8 cellular contexts compared by ENCODE assay signal in the genomic region with DNA sequence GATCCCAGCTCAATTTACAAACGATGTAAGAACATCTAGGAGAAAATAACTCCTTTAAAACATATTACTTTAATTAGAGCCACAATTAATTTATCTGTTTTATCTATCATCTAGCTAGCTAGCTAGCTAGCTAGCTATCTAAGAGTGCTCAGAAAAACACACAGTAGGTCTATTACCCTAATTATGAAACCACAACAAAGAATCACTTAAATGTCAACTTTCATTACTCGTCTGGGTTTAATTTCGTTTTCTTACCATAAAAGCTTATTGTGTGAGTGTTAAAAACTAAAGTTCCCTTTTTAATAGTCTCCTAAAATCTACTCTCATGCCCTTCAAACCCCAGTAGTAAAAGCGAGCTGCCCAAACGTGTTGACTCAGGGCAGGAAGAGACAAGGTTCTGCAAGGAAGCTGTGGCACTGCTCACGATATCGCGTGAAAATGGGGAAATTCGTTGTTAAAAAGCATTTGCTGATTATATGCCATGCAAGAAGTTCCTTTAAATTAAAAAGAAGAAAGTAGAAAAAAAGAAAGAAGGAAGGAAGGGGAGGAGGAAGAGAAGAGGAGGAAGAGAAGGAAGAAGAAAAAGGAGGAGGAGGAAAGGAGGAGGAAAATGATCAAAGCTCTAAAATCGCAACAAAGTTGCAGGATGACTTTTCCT. TPM values are rescaled to one million over a fixed set of nuclear protein-coding genes. Genes with fewer than 3 reads are reported as not detected.
A peak's percentile ranks its signal among the peaks of the same experiment; 100 is the strongest.
DNase-seq lines count a peak whose midpoint lies in the region; ATAC-seq, FAIRE-seq and TF ChIP-seq lines count a peak whose summit lies in the region.

No MANE protein-coding gene starts in this region.

- H3K4me3 ChIP-seq in A549, result peak overlapping the region; percentile 56; the same call in 2 of the 3 replicates
- H3K4me3 ChIP-seq in PC-3 (ENCODE audit: low read length), result peak overlapping the region; percentile 88
- peak overlapping the region; percentile 63 to 82 for H3K4me3 ChIP-seq in ascending aorta

- no peak for DNase-seq in A549 (ENCODE audit: low read depth in 1 of 2, low spot score in 1 of 2)
- DNase-seq in PC-3, result peak; percentile 41
- no peak for DNase-seq in ascending aorta (ENCODE audit: low spot score in 2 of 2)
- peak; percentile 38 for DNase-seq in iris pigment epithelial cell (ENCODE audit: low read depth)
- DNase-seq in stimulated activated CD4-positive, alpha-beta T cell treated with anti-CD3 and anti-CD28 coated beads, Interleukin-4, amount 100 ng/mL, for 24 hours, result peak; percentile 19
- DNase-seq in A172 (ENCODE audit: low spot score), result no peak
- no peak for DNase-seq in GM19238 (ENCODE audit: insufficient read length, low spot score)

- WGBS in A549 (ENCODE audit: missing lambda C conversion rate), result 24% methylated on average over 10 of the region's 10 CpGs

- BruUV-seq in PC-3 (replicated peaks; lab: Mats Ljungman, UMichigan), result TSS peak; percentile 30

- no peaks in the 10 kb centered on the region for H3K36me3 ChIP-seq in PC-3 (ENCODE audit: low read depth, low read length)
- H3K36me3 ChIP-seq in ascending aorta, result no peaks in the 10 kb centered on the region

- POLR2A ChIA-PET in A549 (lab: Yijun Ruan, JAX), result no interaction called here
- POLR2A ChIA-PET in PC-3 (lab: Charles Lee; ENCODE audit: unreplicated experiment), result no interaction called here

- TF ChIP-seq CTCF in A549 (IDR thresholded peaks at IDR 0.05) (no peak), PC-3 (conservative IDR thresholded peaks at IDR 0.05; ENCODE audit: low read depth, low read length) (no peak), ascending aorta (IDR thresholded peaks at IDR 0.05) (no peak)

- H2AFZ ChIP-seq in PC-3 (ENCODE audit: low read length), result peak overlapping the region; percentile 97

- H3K4me1 ChIP-seq in A549, result peaks cover 9% of the 10 kb centered on the region; the same call in 1 of the 3 replicates
- peaks cover 12% of the 10 kb centered on the region for H3K4me1 ChIP-seq in PC-3 (ENCODE audit: insufficient read depth, low read length)
- no peaks in the 10 kb centered on the region for H3K4me1 ChIP-seq in ascending aorta

- TF ChIP-seq EP300 in A549 (IDR thresholded peaks at IDR 0.05), result no peak

- no peaks in the 10 kb centered on the region; the same call in 1 of the 2 replicates for H3K79me2 ChIP-seq in PC-3 (ENCODE audit: low read length)

- H3K27me3 ChIP-seq in PC-3 (ENCODE audit: low read length) (no peaks in the 10 kb centered on the region), ascending aorta (no peaks in the 10 kb centered on the region)

- no peaks in the 10 kb centered on the region for H3K9me2 ChIP-seq in PC-3 (replicated peaks; ENCODE audit: low read length)

- H3K9ac ChIP-seq in PC-3 (ENCODE audit: low read length), result peak overlapping the region; percentile 93

- no peaks in the 10 kb centered on the region for H4K20me1 ChIP-seq in PC-3 (ENCODE audit: low read length)

- FAIRE-seq in A549 (lab: Jason Lieb, UNC), result no peak

- peak overlapping the region; percentile 97 for H3K4me2 ChIP-seq in A549
- H3K4me2 ChIP-seq in PC-3 (ENCODE audit: low read length), result peak overlapping the region; percentile 87

- ATAC-seq in A549 (no peak), GM18868 (IDR thresholded peaks at IDR 0.05; ENCODE audit: unreplicated experiment) (peak; percentile 20), PC-3 (0 out of 2 replicates have a peak, but pooled peaks have one; percentile 12)

- TF ChIP-seq POLR2A in A549 (IDR thresholded peaks at IDR 0.05; ENCODE audit: low read length), result no peak

- CTCF ChIA-PET in A549 (lab: Yijun Ruan, JAX), result no interaction called here
- CTCF ChIA-PET in PC-3 (lab: Charles Lee), result no interaction called here

- H3K27ac ChIP-seq in A549 (no peak overlapping the region), PC-3 (ENCODE audit: low read length) (peak overlapping the region; percentile 81), ascending aorta (peak overlapping the region in 1 of 2 donors; percentile 35)

- intact Hi-C loops in PC-3 (cut with micrococcal nuclease) (loop anchor here (10.0 kb wide), 1 partner anchor 93 kb away; no protein-coding TSS in a partner anchor), ascending aorta (cut with DNase I) (loop anchor here (10.0 kb wide), 1 partner anchor 273 kb away; a partner anchor contains a TSS)

- no peaks in the 10 kb centered on the region for H3F3A ChIP-seq in PC-3 (ENCODE audit: low read length, unreplicated experiment)

- no peak for TF ChIP-seq RAD21 in A549 (conservative IDR thresholded peaks at IDR 0.05 in 1 of 2, IDR thresholded peaks at IDR 0.05 in 1 of 2)

- H3K9me3 ChIP-seq in A549 (no peaks in the 10 kb centered on the region), PC-3 (ENCODE audit: low read length) (no peaks in the 10 kb centered on the region), ascending aorta (no peaks in the 10 kb centered on the region)

TF ChIP-seq in A549, 52 proteins besides CTCF, POLR2A, EP300 and RAD21:
- TF ChIP-seq CBX8 (IDR thresholded peaks at IDR 0.05) (peak; percentile 100), RNF2 (IDR thresholded peaks at IDR 0.05; ENCODE audit: borderline replicate concordance, low read depth) (peak; percentile 100), ZC3H11A (IDR thresholded peaks at IDR 0.05) (no peak), ZFP36 (IDR thresholded peaks at IDR 0.05; ENCODE audit: borderline replicate concordance, partially characterized antibody) (peak; percentile 40), HOXB5 (CRISPR knock-in tag; IDR thresholded peaks at IDR 0.05) (no peak)

RNA-seq across cellular contexts. Expression of a gene that starts 0.6 kb away (rescaled TPM):
- polyA plus RNA-seq in A549 (2011; rRNA removed), result not detected in 2 replicates
- polyA plus RNA-seq in A549 (2012; cell fraction: cytosol; rRNA removed), result not detected in 2 replicates
- not detected in 2 replicates for polyA plus RNA-seq in A549 (2012; cell fraction: nucleus; rRNA removed)
- polyA plus RNA-seq in A549 (2017; fragmentation: RNase III; extraction: RNeasy Plus Mini Kit Qiagen cat#74134 plus additional on column Dnase treatment), result not detected in 3 replicates
- not detected in 2 replicates for polyA minus RNA-seq in A549 (2011; rRNA and poly(A)+ RNA removed)
- total RNA-seq in PC-3 (2014; rRNA removed), result 4.4 and 9.7 TPM in 2 replicates
- 3.1 TPM for total RNA-seq in ascending aorta
- total RNA-seq in A172 (2014; rRNA removed; shearing (Covaris generic)), result 0.17 and 0.24 TPM in 2 replicates

Comparison
In these comparisons a context has a peak if more than half of its experiments do, and no peak if none do; other contexts are left out.
1. ATAC-seq: peak in GM18868 (single experiment) and PC-3 (single experiment); none in A549 (0 of 2).
2. DNase-seq: peak in PC-3 (single experiment), iris pigment epithelial cell (single experiment) and stimulated activated CD4-positive, alpha-beta T cell treated with anti-CD3 and anti-CD28 coated beads, Interleukin-4, amount 100 ng/mL, for 24 hours (single experiment); none in A549 (0 of 2), ascending aorta (0 of 2), A172 (single experiment) and GM19238 (single experiment).
3. Peak in every context shown above with its lines, with median percentiles within 50 percentile points of each other: H3K4me3 ChIP-seq.